ENCODE assay signal across 8 cellular contexts in genomic region chr1:2642131-2642559, GRCh38. TPM values are rescaled to one million over a fixed set of nuclear protein-coding genes. Genes with fewer than 3 reads are reported as not detected.
A peak's percentile ranks its signal among the peaks of the same experiment; 100 is the strongest.
DNase-seq lines count a peak whose midpoint lies in the region; ATAC-seq and TF ChIP-seq lines count a peak whose summit lies in the region.

No MANE protein-coding gene starts in this region.

- H3K4me3 Mint-ChIP-seq in activated T-cell treated with anti-CD3 and anti-CD28 coated beads, Interleukin-2, amount 50 U/mL, for 4 hours, result peak overlapping the region; percentile 85

- H3K36me3 Mint-ChIP-seq in activated T-cell treated with anti-CD3 and anti-CD28 coated beads, Interleukin-2, amount 50 U/mL, for 4 hours (ENCODE audit: insufficient read depth), result no peaks in the 10 kb centered on the region

- in situ Hi-C loops in transverse colon (cut with MboI; ENCODE audit: low pct_ligation_motif_present in 1 of 4, low pct_unique_long_range_greater_than_20kb in 1 of 4, low sequenced_read_pairs in 3 of 4), result loop anchor here in 2 of 4 donors (10.0 to 25.0 kb wide), 2 partner anchors 227 to 230 kb away; partner anchors contain the start of gene PEX10 (in 2 of the 2)

- H3K36me3 ChIP-seq in right lobe of liver (no peaks in the 10 kb centered on the region), transverse colon (no peaks in the 10 kb centered on the region)

- H3K4me3 ChIP-seq in right lobe of liver (peak overlapping the region; percentile 83 to 96 (median 93)), transverse colon (peak overlapping the region; percentile 67 to 93 (median 82))

- WGBS in right lobe of liver (ENCODE audit: insufficient coverage, low coverage, low lambda C conversion rate, missing lambda C conversion rate), result 65% methylated on average over 4 of the region's 11 CpGs
- 32% methylated on average over 11 of the region's 11 CpGs; no CpG with 5 or more reads in 1 of the 2 donors for WGBS in transverse colon (ENCODE audit: low coverage in 1 of 2), 2 donors

- TF ChIP-seq CTCF in right lobe of liver (IDR thresholded peaks at IDR 0.05), result no peak
- no peak for TF ChIP-seq CTCF in transverse colon (IDR thresholded peaks at IDR 0.05)

- TF ChIP-seq POLR2A in right lobe of liver (IDR thresholded peaks at IDR 0.05) (no peak), transverse colon (IDR thresholded peaks at IDR 0.05) (no peak)

- no peak for TF ChIP-seq EP300 in transverse colon (IDR thresholded peaks at IDR 0.05; ENCODE audit: low read depth)

- DNase-seq in activated T-cell treated with anti-CD3 and anti-CD28 coated beads, Interleukin-2, amount 50 U/mL, for 4 hours, result no peak
- DNase-seq in activated T-cell treated with anti-CD3 and anti-CD28 coated beads, Interleukin-2, amount 50 U/mL, for 48 hours, result no peak
- DNase-seq in right lobe of liver (peak in 1 of 3 donors; percentile 39), transverse colon (no peak)

- peaks cover 11% of the 10 kb centered on the region for H3K4me1 Mint-ChIP-seq in activated T-cell treated with anti-CD3 and anti-CD28 coated beads, Interleukin-2, amount 50 U/mL, for 4 hours (ENCODE audit: low read depth)

- no peak for ATAC-seq in activated T-cell treated with anti-CD3 and anti-CD28 coated beads, Interleukin-2, amount 50 U/mL, for 4 hours
- ATAC-seq in right lobe of liver, result peak in 1 of 4 donors; percentile 2
- no peak for ATAC-seq in GM18520 (IDR thresholded peaks at IDR 0.05; ENCODE audit: unreplicated experiment)
- no peak for ATAC-seq in HG03045 (IDR thresholded peaks at IDR 0.05; ENCODE audit: unreplicated experiment)
- ATAC-seq in HG02623 (IDR thresholded peaks at IDR 0.05; ENCODE audit: unreplicated experiment), result no peak

- H3K9me3 Mint-ChIP-seq in activated T-cell treated with anti-CD3 and anti-CD28 coated beads, Interleukin-2, amount 50 U/mL, for 4 hours, result peaks cover 8% of the 10 kb centered on the region

- H3K27me3 Mint-ChIP-seq in activated T-cell treated with anti-CD3 and anti-CD28 coated beads, Interleukin-2, amount 50 U/mL, for 4 hours (ENCODE audit: low read depth), result no peaks in the 10 kb centered on the region

- H3K4me1 ChIP-seq in right lobe of liver, result peaks cover 0 to 7% (median 0%) of the 10 kb centered on the region in 4 donors
- H3K4me1 ChIP-seq in transverse colon, result peaks cover 11 to 19% (median 17%) of the 10 kb centered on the region in 4 donors

- H3K27me3 ChIP-seq in right lobe of liver (no peaks in the 10 kb centered on the region), transverse colon (peaks cover 3% of the 10 kb centered on the region)

- peaks cover 0 to 6% (median 0%) of the 10 kb centered on the region in 4 donors for H3K9me3 ChIP-seq in right lobe of liver
- peaks cover 6 to 9% of the 10 kb centered on the region in 2 donors for H3K9me3 ChIP-seq in transverse colon

- intact Hi-C loops in right lobe of liver (cut with DNase I), result loop anchor here (10.0 kb wide), 2 partner anchors 77 to 87 kb away; partner anchors contain the start of gene TNFRSF14 (in 1 of the 2)
- intact Hi-C loops in transverse colon (cut with DNase I; ENCODE audit: low total_unique reads), result no loop called here

- peak overlapping the region; percentile 70 for H3K27ac ChIP-seq in angular gyrus (ENCODE audit: low read depth, low read length)
- peak overlapping the region in 2 of 3 donors; percentile 72 to 78 for H3K27ac ChIP-seq in right lobe of liver
- H3K27ac ChIP-seq in transverse colon, result peak overlapping the region; percentile 84 to 91 (median 85)

RNA-seq across cellular contexts. Expression of gene MMEL1, which starts 9.3 kb away (rescaled TPM):
- total RNA-seq in activated T-cell treated with anti-CD3 and anti-CD28 coated beads, Interleukin-2, amount 50 U/mL, for 4 hours, result under 1 TPM in 2 of 3 donors, not detected in 1; 0.61 to 0.68 TPM
- 1 to 10 TPM in 2 of 6 experiments, not detected in 4; 1.2 to 2.0 TPM for total RNA-seq in right lobe of liver
- 10 to 100 TPM in 3 of 4 donors, not detected in 1; 10.5 to 16.7 (median 12.4) TPM for total RNA-seq in transverse colon

RNA-seq across cellular contexts. Expression of gene PRXL2B, which starts 55.6 kb away (rescaled TPM):
- 10 to 100 TPM; 33.8 to 42.3 (median 40.8) TPM for total RNA-seq in activated T-cell treated with anti-CD3 and anti-CD28 coated beads, Interleukin-2, amount 50 U/mL, for 4 hours
- total RNA-seq in right lobe of liver (10 to 100 TPM in 3 of 6 experiments, 1 to 10 TPM in 3; 5.1 to 18.6 (median 11.1) TPM), transverse colon (100 to 1,000 TPM in 1 of 4 donors, 10 to 100 TPM in 3; 33.7 to 101 (median 50.1) TPM)
